Comparison of ENCODE assay signal across 10 cellular contexts in the genomic region with DNA sequence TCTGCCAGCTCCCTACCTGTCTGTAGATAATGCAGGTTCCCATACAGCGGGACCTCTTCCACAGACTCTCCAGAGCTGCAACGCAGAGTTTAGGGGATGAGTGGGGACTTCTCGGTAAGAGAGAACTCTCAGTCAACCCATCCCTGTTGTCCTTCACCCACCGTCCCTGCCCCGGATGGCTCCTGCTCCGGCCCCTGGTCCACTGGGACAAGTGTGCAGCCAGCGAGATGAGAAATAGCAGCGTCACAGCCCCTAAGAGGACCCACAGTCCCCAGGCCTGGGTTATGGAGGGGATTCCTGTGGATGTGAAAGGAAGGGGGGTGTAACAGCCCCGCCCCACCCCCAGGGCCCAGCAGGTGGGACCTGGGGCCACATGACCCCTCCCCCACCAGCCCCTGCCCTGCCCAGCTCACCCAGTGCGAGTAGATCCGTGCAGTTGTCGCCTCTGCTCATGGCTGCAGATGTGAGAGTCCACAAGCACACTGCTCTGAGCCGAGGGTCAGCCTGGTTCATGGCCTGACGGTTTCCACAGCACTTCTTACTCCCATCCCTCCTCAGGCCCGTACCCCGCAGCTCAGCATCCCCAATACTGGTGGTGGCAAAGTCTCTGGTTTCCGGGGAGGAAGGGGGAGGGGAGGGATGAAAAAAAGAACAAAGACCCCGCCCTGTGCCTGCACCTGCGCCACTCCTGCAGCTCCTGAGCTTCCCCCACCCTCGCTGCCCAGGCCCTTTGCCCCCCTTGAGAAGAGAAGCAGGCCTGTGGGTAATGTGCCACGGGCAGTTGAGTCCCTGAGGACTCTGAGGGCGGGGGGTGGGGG. TPM values are rescaled to one million over a fixed set of nuclear protein-coding genes. Genes with fewer than 3 reads are reported as not detected.
DNase-seq lines count a peak whose midpoint lies in the region; ATAC-seq, FAIRE-seq and TF ChIP-seq lines count a peak whose summit lies in the region.
"Had no signal": no experiment of that assay in that cellular context is flagged by ENCODE, and none has a peak within 500 bp of the region (broad histone marks: within the 10 kb centered on the region; RNA-seq: fewer than 3 reads in every experiment).

A gene with protein sequence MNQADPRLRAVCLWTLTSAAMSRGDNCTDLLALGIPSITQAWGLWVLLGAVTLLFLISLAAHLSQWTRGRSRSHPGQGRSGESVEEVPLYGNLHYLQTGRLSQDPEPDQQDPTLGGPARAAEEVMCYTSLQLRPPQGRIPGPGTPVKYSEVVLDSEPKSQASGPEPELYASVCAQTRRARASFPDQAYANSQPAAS (minus strand): TSS at position 591 of the 818 bp plus-strand sequence. CDS start 78 bp downstream, at position 513.

- WGBS in K562 (ENCODE audit: insufficient coverage, low coverage, missing lambda C conversion rate), result 60% methylated on average over 11 of the region's 22 CpGs
- WGBS in aorta, 2 donors, result 51 to 55% methylated on average over 21 to 22 of the region's 22 CpGs

- H3K27me3 ChIP-seq in K562 (ENCODE audit: control insufficient read depth in 2 of 2, insufficient read depth in 2 of 2, low read length in 2 of 2) (no peaks in the 10 kb centered on the region), aorta (ENCODE audit: control insufficient read depth in 1 of 2, insufficient read depth in 2 of 2, low read length in 1 of 2) (no peaks in the 10 kb centered on the region)

- H3K36me3 ChIP-seq in K562 (ENCODE audit: control insufficient read depth, insufficient read depth, low read length) (no peaks in the 10 kb centered on the region), aorta (ENCODE audit: control insufficient read depth in 1 of 2, insufficient read depth in 2 of 2, low read length in 1 of 2) (no peaks in the 10 kb centered on the region)

- peak within 1 kb of the TSS; percentile 55; the same call in 1 of the 2 replicates for H2AFZ ChIP-seq in K562 (ENCODE audit: low read depth, low read length)

- H3K27ac ChIP-seq in K562 (ENCODE audit: extremely low read depth, low read depth, low read length) (no peak within 1 kb of the TSS), aorta (ENCODE audit: low read depth in 1 of 2, low read length in 2 of 2) (peak within 1 kb of the TSS in 1 of 2 donors; percentile 87)

- peak; percentile 57 for DNase-seq in GM12865 (ENCODE audit: low read depth)
- DNase-seq in NAMALWA (ENCODE audit: low spot score), result peak; percentile 50
- no peak for DNase-seq in K562 (ENCODE audit: extremely low read depth in 1 of 4, low spot score in 3 of 4)
- peak; percentile 54 for DNase-seq in sciatic nerve (ENCODE audit: low spot score)
- no peak for DNase-seq in aorta
- no peak for DNase-seq in UCSD-AML1 (lab: John Stamatoyannopoulos, UW; ENCODE audit: unreplicated experiment)

- ATAC-seq in K562 (no peak), sciatic nerve (no peak), aorta (ENCODE audit: low FRiP score) (no peak), HG03354 (IDR thresholded peaks at IDR 0.05; ENCODE audit: poor library complexity, severe bottlenecking, unreplicated experiment) (no peak), HG03095 (IDR thresholded peaks at IDR 0.05; ENCODE audit: unreplicated experiment) (no peak)

- no peaks in the 10 kb centered on the region for H3K79me2 ChIP-seq in K562 (ENCODE audit: control insufficient read depth, insufficient read depth, low read length)

- H3K9me1 ChIP-seq in K562 (ENCODE audit: control insufficient read depth, insufficient read depth, low read length), result no peaks in the 10 kb centered on the region

- TF ChIP-seq EP300 in K562 (IDR thresholded peaks at IDR 0.05; ENCODE audit: low read length), result no peak

- no peak for FAIRE-seq in K562 (lab: Jason Lieb, UNC)

- no peaks in the 10 kb centered on the region for H4K20me1 ChIP-seq in K562 (replicated peaks; ENCODE audit: control insufficient read depth, insufficient read depth, low read length)

- no TSS peak for BruUV-seq in K562 (replicated peaks; lab: Mats Ljungman, UMichigan)

- TF ChIP-seq CTCF in GM12865 (IDR thresholded peaks at IDR 0.05; ENCODE audit: insufficient read depth, low read depth, low read length, missing control alignments) (no peak), K562 (IDR thresholded peaks at IDR 0.05 in 2 of 3, conservative IDR thresholded peaks at IDR 0.05 in 1 of 3; ENCODE audit: insufficient read depth in 2 of 3, low read depth in 1 of 3, low read length in 3 of 3) (no peak)

- H3K9me3 ChIP-seq in K562 (replicated peaks; ENCODE audit: control insufficient read depth, insufficient read depth, low read depth, low read length) (no peaks in the 10 kb centered on the region), aorta (ENCODE audit: control insufficient read depth, low read length) (no peaks in the 10 kb centered on the region)

- CTCF ChIA-PET in K562 (lab: Yijun Ruan, JAX; ENCODE audit: low intra/inter-chr PET ratio), result no interaction called here

- in situ Hi-C loops in K562 (cut with MboI), result no loop called here

- peaks cover 31 to 32% of the 10 kb centered on the region in 2 experiments for H3K4me1 ChIP-seq in K562 (replicated peaks in 1 of 2; ENCODE audit: control insufficient read depth in 2 of 2, insufficient read depth in 2 of 2, low read length in 2 of 2)
- H3K4me1 ChIP-seq in aorta (ENCODE audit: control insufficient read depth in 1 of 2, insufficient read depth in 2 of 2, low read length in 2 of 2), result no peaks in the 10 kb centered on the region

- H3K4me2 ChIP-seq in K562 (ENCODE audit: insufficient read depth, low read length), result no peak within 1 kb of the TSS

- peak within 1 kb of the TSS; percentile 78 for H3K4me3 ChIP-seq in GM12865 (ENCODE audit: low read depth, low read length)
- H3K4me3 ChIP-seq in K562, result no peak within 1 kb of the TSS
- H3K4me3 ChIP-seq in aorta (ENCODE audit: low read length in 2 of 2), result no peak within 1 kb of the TSS

- TF ChIP-seq RAD21 in K562 (CRISPR knock-in tag; conservative IDR thresholded peaks at IDR 0.05 in 1 of 2, IDR thresholded peaks at IDR 0.05 in 1 of 2), result no peak

- peak within 1 kb of the TSS in 1 of 2 experiments; percentile 78; a peak in 2 of 4 replicates for H3K9ac ChIP-seq in K562 (ENCODE audit: insufficient read depth in 1 of 2, low read depth in 2 of 2, low read length in 2 of 2)

- no peak for TF ChIP-seq POLR2A in K562 (conservative IDR thresholded peaks at IDR 0.05)

- intact Hi-C loops in K562 (cut with micrococcal nuclease) (no loop called here), sciatic nerve (cut with DNase I) (no loop called here), aorta (cut with DNase I) (loop anchor here in 1 of 2 donors (10.0 kb wide), 1 partner anchor 234 kb away; no protein-coding TSS in a partner anchor)

- POLR2A ChIA-PET in K562 (lab: Yijun Ruan, JAX), result interaction anchor here (0.6 to 0.7 kb wide), 3 partner anchors 86 to 1351 kb away, joined by 3 read pairs; no protein-coding TSS in a partner anchor

TF ChIP-seq in K562, 482 proteins besides CTCF, POLR2A, EP300 and RAD21:
- no peak for TF ChIP-seq PHF21A (IDR thresholded peaks at IDR 0.05; ENCODE audit: borderline replicate concordance, low read depth)
- TF ChIP-seq SIN3B (IDR thresholded peaks at IDR 0.05; ENCODE audit: low read depth), result no peak

RNA-seq across cellular contexts. Expression of the gene that starts here (rescaled TPM):
- total RNA-seq in K562 (2011; cell fraction: chromatin; rRNA removed; ENCODE audit: low replicate concordance), result not detected in 2 replicates
- not detected in 2 replicates for total RNA-seq in K562 (2011; cell fraction: nucleolus; rRNA removed)
- total RNA-seq in K562 (2011; cell fraction: nucleoplasm; rRNA removed), result not detected in 2 replicates
- not detected in 2 replicates for total RNA-seq in K562 (2014; rRNA removed)
- not detected in 2 replicates for total RNA-seq in K562 (2014; rRNA removed; fragmentation: Illumina TruSeq; extraction: Trizol)
- not detected in 2 replicates for total RNA-seq in K562 (2015; rRNA removed; fragmentation: Illumina TruSeq; extraction: Trizol)
- total RNA-seq in K562 (2021), result 0.16 TPM in 1 of 2 replicates, not detected in the other
- not detected in 2 replicates for polyA plus RNA-seq in K562 (2011; rRNA removed)
- polyA plus RNA-seq in K562 (2011; cell fraction: cytosol; rRNA removed), result not detected in 2 replicates
- polyA plus RNA-seq in K562 (2011; cell fraction: nucleus; rRNA removed), result 0.14 TPM in 1 of 2 replicates, not detected in the other
- polyA plus RNA-seq in K562 (2012), result 0.11 TPM in 1 of 2 replicates, not detected in the other
- polyA plus RNA-seq in K562 (2014; fragmentation: Illumina TruSeq; extraction: Trizol), result not detected in 2 replicates
- polyA plus RNA-seq in K562 (2014; fragmentation: Nextera tagmentation; extraction: Ambion mirVana), result not detected
- 0.13 TPM in 1 of 2 replicates, not detected in the other for polyA plus RNA-seq in K562 (2014; rRNA removed)
- polyA minus RNA-seq in K562 (2011; rRNA and poly(A)+ RNA removed), result not detected in 2 replicates
- polyA minus RNA-seq in K562 (2011; cell fraction: cytosol; rRNA and poly(A)+ RNA removed), result not detected in 2 replicates
- polyA minus RNA-seq in K562 (2011; cell fraction: nucleus; rRNA and poly(A)+ RNA removed), result not detected in 2 replicates
- 0.67 TPM for total RNA-seq in sciatic nerve
- total RNA-seq in aorta, result 1 to 10 TPM in 1 of 2 donors, under 1 TPM in 1; 0.65 to 1.3 TPM
- 1 to 10 TPM; 1.0 to 1.1 TPM for polyA plus RNA-seq in aorta
- total RNA-seq: HT-29, lower leg skin had no signal

Comparison
In these comparisons a context has a peak if more than half of its experiments do, and no peak if none do; other contexts are left out.
1. Peak in DNase-seq in sciatic nerve; RNA of the gene not detected or under 1 TPM.
2. DNase-seq: peak in GM12865 (single experiment) and NAMALWA (single experiment); none in K562 (0 of 4), aorta (0 of 2) and UCSD-AML1 (single experiment).